In genomic region chr6:21051777-21052176, GRCh38 we compare ENCODE assay signal across 34 cellular contexts.
"Had no signal": no experiment of that assay in that cellular context is flagged by ENCODE, and none has a peak within 500 bp of the region (broad histone marks: within the 10 kb centered on the region; RNA-seq: fewer than 3 reads in every experiment).

No MANE protein-coding gene starts in this region.

- H3K4me3 ChIP-seq: adrenal gland, body of pancreas, esophagus muscularis mucosa, gastroesophageal sphincter, heart right ventricle, hepatocyte had no signal

- ATAC-seq: activated CD4-positive, CD25-positive, alpha-beta regulatory T cell treated with anti-CD3 and anti-CD28 coated beads, Interleukin-2, amount 50 U/mL, for 24 hours; activated CD8-positive, alpha-beta memory T cell treated with anti-CD3 and anti-CD28 coated beads, Interleukin-2, amount 10 ng/mL, durations not matched to agents 7 days and 5 days; activated CD8-positive, alpha-beta T cell treated with anti-CD3 and anti-CD28 coated beads, Interleukin-2, amount 10 ng/mL, durations not matched to agents 7 days and 5 days; activated naive CD8-positive, alpha-beta T cell treated with anti-CD3 and anti-CD28 coated beads, Interleukin-2, amount 50 U/mL, for 24 hours; body of pancreas; effector memory CD8-positive, alpha-beta T cell; foreskin keratinocyte; gastroesophageal sphincter; heart right ventricle had no signal

- H3K9me3 ChIP-seq: adrenal gland, body of pancreas, esophagus muscularis mucosa, gastroesophageal sphincter had no signal

- H3K4me1 ChIP-seq: adrenal gland, body of pancreas, gastroesophageal sphincter, heart right ventricle had no signal

- H3K36me3 ChIP-seq: adrenal gland, esophagus muscularis mucosa, gastroesophageal sphincter, heart right ventricle, WERI-Rb-1 had no signal

- H2AFZ ChIP-seq: hepatocyte had no signal

- H3K4me2 ChIP-seq: hepatocyte had no signal

- DNase-seq: activated B cell treated with CpG ODN at 0.5 μM for 24 hours; activated CD4-positive, alpha-beta memory T cell treated with anti-CD3 and anti-CD28 coated beads for 36 hours; activated CD4-positive, alpha-beta T cell treated with anti-CD3 and anti-CD28 coated beads for 48 hours; activated CD8-positive, alpha-beta memory T cell treated with anti-CD3 and anti-CD28 coated beads, Interleukin-2, amount 10 ng/mL, durations not matched to agents 7 days and 5 days; activated CD8-positive, alpha-beta memory T cell treated with anti-CD3 and anti-CD28 coated beads, Interleukin-2, amount 50 U/mL, for 4 hours; activated CD8-positive, alpha-beta T cell treated with anti-CD3 and anti-CD28 coated beads, Interleukin-2, amount 10 ng/mL, durations not matched to agents 7 days and 5 days; activated effector memory CD4-positive, alpha-beta T cell treated with anti-CD3 and anti-CD28 coated beads, Interleukin-2, amount 50 U/mL, for 16 hours; activated naive CD4-positive, alpha-beta T cell treated with anti-CD3 and anti-CD28 coated beads for 36 hours; activated naive CD8-positive, alpha-beta T cell treated with anti-CD3 and anti-CD28 coated beads for 36 hours; activated naive CD8-positive, alpha-beta T cell treated with anti-CD3 and anti-CD28 coated beads, Interleukin-2, amount 50 U/mL, for 24 hours; activated T-cell treated with anti-CD3 and anti-CD28 coated beads, Interleukin-2, amount 50 U/mL, for 1 hour; activated T-cell treated with anti-CD3 and anti-CD28 coated beads, Interleukin-2, amount 50 U/mL, for 48 hours; adrenal gland; amygdala; aorta; body of pancreas; caudate nucleus; cortex of kidney; dermis blood vessel endothelial cell; effector CD4-positive, alpha-beta T cell; effector memory CD8-positive, alpha-beta T cell; erythroblast; foreskin keratinocyte; heart right ventricle; T1000; WERI-Rb-1 had no signal

- H3K27me3 ChIP-seq: adrenal gland, body of pancreas, esophagus muscularis mucosa, foreskin keratinocyte, gastroesophageal sphincter, heart right ventricle, hepatocyte had no signal

- H3K9me3 Mint-ChIP-seq: activated B cell treated with CpG ODN at 0.5 μM for 24 hours had no signal

- H3K27me3 Mint-ChIP-seq: activated B cell treated with CpG ODN at 0.5 μM for 24 hours; activated CD4-positive, alpha-beta memory T cell treated with anti-CD3 and anti-CD28 coated beads for 36 hours; activated CD8-positive, alpha-beta memory T cell treated with anti-CD3 and anti-CD28 coated beads, Interleukin-2, amount 10 ng/mL, durations not matched to agents 7 days and 5 days; activated naive CD4-positive, alpha-beta T cell treated with anti-CD3 and anti-CD28 coated beads, Interleukin-2, amount 50 U/mL, for 24 hours; activated naive CD8-positive, alpha-beta T cell treated with anti-CD3 and anti-CD28 coated beads for 36 hours; activated naive CD8-positive, alpha-beta T cell treated with anti-CD3 and anti-CD28 coated beads, Interleukin-2, amount 50 U/mL, for 24 hours; effector memory CD8-positive, alpha-beta T cell had no signal

- H3K27ac Mint-ChIP-seq: activated B cell treated with CpG ODN at 0.5 μM for 24 hours; activated CD4-positive, alpha-beta memory T cell treated with anti-CD3 and anti-CD28 coated beads for 36 hours; activated CD8-positive, alpha-beta memory T cell treated with anti-CD3 and anti-CD28 coated beads, Interleukin-2, amount 10 ng/mL, durations not matched to agents 7 days and 5 days; activated CD8-positive, alpha-beta T cell treated with anti-CD3 and anti-CD28 coated beads, Interleukin-2, amount 10 ng/mL, durations not matched to agents 7 days and 5 days; activated naive CD4-positive, alpha-beta T cell treated with anti-CD3 and anti-CD28 coated beads, Interleukin-2, amount 50 U/mL, for 24 hours; activated naive CD8-positive, alpha-beta T cell treated with anti-CD3 and anti-CD28 coated beads for 36 hours; activated naive CD8-positive, alpha-beta T cell treated with anti-CD3 and anti-CD28 coated beads, Interleukin-2, amount 50 U/mL, for 24 hours; activated T-helper 1 cell treated with anti-CD3 and anti-CD28 coated beads, Interleukin-12 subunit alpha, Interleukin-12 subunit beta, Interleukin-2, Interleukin-4 antibody, amounts not matched to agents 30 ng/mL and 10 ng/mL and 1 ng/mL, durations not matched to agents 14 hours and 24 hours and 36 hours; activated T-helper 2 cell treated with anti-CD3 and anti-CD28 coated beads, Interferon-gamma antibody, Interleukin-2, Interleukin-4, amounts not matched to agents 10 μg/mL and 5 μg/mL and 100 μg/mL, durations not matched to agents 14 hours and 24 hours and 36 hours; effector memory CD8-positive, alpha-beta T cell; T-helper 2 cell treated with Interferon-gamma antibody and Interleukin-4, amounts not matched to agents 5 μg/mL and 100 μg/mL, for 36 hours had no signal

- H3K79me2 ChIP-seq: hepatocyte had no signal

- H3K27ac ChIP-seq: adrenal gland, body of pancreas, esophagus muscularis mucosa, foreskin keratinocyte, gastroesophageal sphincter, heart right ventricle, hepatocyte, WERI-Rb-1 had no signal

- H3K4me1 Mint-ChIP-seq: activated naive CD8-positive, alpha-beta T cell treated with anti-CD3 and anti-CD28 coated beads for 36 hours; activated naive CD8-positive, alpha-beta T cell treated with anti-CD3 and anti-CD28 coated beads, Interleukin-2, amount 50 U/mL, for 24 hours had no signal

- H3K4me3 Mint-ChIP-seq: activated B cell treated with CpG ODN at 0.5 μM for 24 hours; activated CD4-positive, alpha-beta memory T cell treated with anti-CD3 and anti-CD28 coated beads for 36 hours; activated CD8-positive, alpha-beta memory T cell treated with anti-CD3 and anti-CD28 coated beads, Interleukin-2, amount 10 ng/mL, durations not matched to agents 7 days and 5 days; activated CD8-positive, alpha-beta T cell treated with anti-CD3 and anti-CD28 coated beads, Interleukin-2, amount 10 ng/mL, durations not matched to agents 7 days and 5 days; activated naive CD4-positive, alpha-beta T cell treated with anti-CD3 and anti-CD28 coated beads for 36 hours; activated naive CD4-positive, alpha-beta T cell treated with anti-CD3 and anti-CD28 coated beads, Interleukin-2, amount 50 U/mL, for 24 hours; activated naive CD8-positive, alpha-beta T cell treated with anti-CD3 and anti-CD28 coated beads for 36 hours; activated naive CD8-positive, alpha-beta T cell treated with anti-CD3 and anti-CD28 coated beads, Interleukin-2, amount 50 U/mL, for 24 hours; activated T-helper 1 cell treated with anti-CD3 and anti-CD28 coated beads, Interleukin-12 subunit alpha, Interleukin-12 subunit beta, Interleukin-2, Interleukin-4 antibody, amounts not matched to agents 30 ng/mL and 10 ng/mL and 1 ng/mL, durations not matched to agents 14 hours and 24 hours and 36 hours; effector memory CD8-positive, alpha-beta T cell; T-helper 2 cell treated with Interferon-gamma antibody and Interleukin-4, amounts not matched to agents 5 μg/mL and 100 μg/mL, for 36 hours had no signal
